In the genomic region with DNA sequence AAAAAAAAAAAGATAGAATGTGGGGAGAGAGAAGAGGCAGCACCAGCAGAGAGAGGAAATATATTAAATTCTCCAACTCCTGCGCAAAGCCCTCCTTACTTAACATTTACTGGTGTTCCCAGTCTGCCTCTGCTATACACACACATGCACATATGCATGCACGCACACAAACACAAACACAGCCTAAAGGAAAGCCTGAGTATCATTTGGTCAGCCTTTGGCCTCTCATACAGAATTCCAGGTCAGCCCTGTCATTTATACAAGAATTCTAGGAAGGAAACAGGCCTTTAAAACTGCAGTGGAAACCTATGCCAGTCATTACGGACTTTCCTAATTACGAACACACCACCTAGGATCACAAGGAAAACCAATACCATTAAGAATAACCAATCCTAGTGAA, we compare ENCODE assay signal across 9 cellular contexts.
"Had no signal": no experiment of that assay in that cellular context is flagged by ENCODE, and none has a peak within 500 bp of the region (broad histone marks: within the 10 kb centered on the region; RNA-seq: fewer than 3 reads in every experiment).

No MANE protein-coding gene starts in this region.

- H3K4me3 Mint-ChIP-seq: HFFc6, IgD-negative memory B cell had no signal

- H3K4me3 ChIP-seq: GM23248, HAP-1 had no signal

- H2AFZ ChIP-seq: GM23248 had no signal

- H3K9me3 Mint-ChIP-seq: HFFc6, IgD-negative memory B cell had no signal

- FAIRE-seq: HTR-8/SVneo had no signal

- H3K27ac ChIP-seq: GM23248 had no signal

- DNase-seq: GM23248, GOT3, H7, HFFc6, KBM-7 had no signal

- H3K4me1 ChIP-seq: HAP-1 had no signal

- H3K27ac Mint-ChIP-seq: HFFc6 had no signal

- H3K9me3 ChIP-seq: HAP-1 had no signal

- ATAC-seq: HCT116 had no signal

- H3K36me3 ChIP-seq: HAP-1 had no signal

- H3K27me3 Mint-ChIP-seq: IgD-negative memory B cell had no signal

- H3K9ac ChIP-seq: GM23248 had no signal
